13 cellular contexts compared by ENCODE assay signal in the genomic region with DNA sequence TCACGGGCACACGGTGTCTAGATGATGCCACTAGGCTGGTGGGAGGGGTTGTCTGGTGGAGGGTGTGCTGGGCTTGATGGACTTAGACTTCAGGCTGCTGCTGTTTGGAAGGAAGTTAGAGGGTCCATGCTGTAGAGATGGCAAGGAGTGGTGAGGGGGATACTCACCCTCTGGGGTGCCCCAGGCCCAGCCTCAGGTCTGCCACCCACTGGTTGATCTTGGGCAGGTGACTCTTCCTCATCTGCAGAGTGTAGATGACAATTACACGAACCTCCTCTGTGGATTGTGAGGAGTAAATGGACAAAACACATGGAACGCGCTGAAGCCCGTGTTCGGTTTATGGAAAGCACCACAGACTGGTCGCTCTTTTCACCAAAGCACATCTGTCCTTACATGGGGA.
"Had no signal": no experiment of that assay in that cellular context is flagged by ENCODE, and none has a peak within 500 bp of the region (broad histone marks: within the 10 kb centered on the region; RNA-seq: fewer than 3 reads in every experiment).

No MANE protein-coding gene starts in this region.

- H3K36me3 ChIP-seq: cardiac muscle cell, right lobe of liver, upper lobe of right lung had no signal

- H3K27me3 ChIP-seq: cardiac muscle cell, right lobe of liver, upper lobe of right lung had no signal

- H3K9me3 ChIP-seq: psoas muscle, right lobe of liver, upper lobe of right lung had no signal

- H3K27ac ChIP-seq: cardiac muscle cell, psoas muscle, right lobe of liver, upper lobe of right lung had no signal

- H3K4me3 ChIP-seq: cardiac muscle cell, psoas muscle, right lobe of liver, upper lobe of right lung had no signal

- DNase-seq: activated CD8-positive, alpha-beta T cell treated with anti-CD3 and anti-CD28 coated beads for 36 hours; activated naive CD4-positive, alpha-beta T cell treated with anti-CD3 and anti-CD28 coated beads, Interleukin-2, amount 50 U/mL, for 16 hours; activated T-cell treated with anti-CD3 and anti-CD28 coated beads for 4 hours; foreskin fibroblast; hypothalamus; kidney glomerular epithelial cell; left ventricle myocardium superior; mesenchymal stem cell; psoas muscle; right lobe of liver; T-helper 9 cell; upper lobe of right lung had no signal
